8 cellular contexts compared by ENCODE assay signal in genomic region chr9:37485389-37486255, GRCh38. TPM values are rescaled to one million over a fixed set of nuclear protein-coding genes. Genes with fewer than 3 reads are reported as not detected.
DNase-seq lines count a peak whose midpoint lies in the region; TF ChIP-seq lines count a peak whose summit lies in the region.

Gene POLR1E (plus strand): TSS chr9:37485948. CDS start chr9:37486048, 100 bp downstream.

- TF ChIP-seq CTCF in GM20000 (IDR thresholded peaks at IDR 0.05; ENCODE audit: extremely low read depth, missing control alignments): no peak

- DNase-seq in COLO668 (lab: John Stamatoyannopoulos, UW; ENCODE audit: unreplicated experiment): peak; percentile 96
- peak; percentile 98 for DNase-seq in GM20000 (ENCODE audit: low spot score)
- peak; percentile 94 for DNase-seq in HT-29 (ENCODE audit: low spot score)
- DNase-seq in NK-92 treated with Interleukin-12 subunit alpha and Interleukin-12 subunit beta, amount 100 ng/mL, for 24 hours (lab: John Stamatoyannopoulos, UW): peak; percentile 96
- DNase-seq in activated CD8-positive, alpha-beta memory T cell treated with anti-CD3 and anti-CD28 coated beads for 24 hours: peak; percentile 99
- DNase-seq in effector CD8-positive, alpha-beta T cell (lab: John Stamatoyannopoulos, UW): peak; percentile 93
- peak; percentile 94 for DNase-seq in medulla oblongata (ENCODE audit: extremely low spot score)
- DNase-seq in stimulated activated CD4-positive, alpha-beta T cell treated with anti-CD3 and anti-CD28 coated beads, TNF-alpha, amount 100 ng/mL, for 48 hours (ENCODE audit: low read depth in 3 of 3): peak; percentile 92 to 96 (median 94)

RNA-seq across cellular contexts. Expression of gene POLR1E, which starts in this region (rescaled TPM):
- 17.7 and 21.8 TPM in 2 replicates for total RNA-seq in HT-29 (2014; rRNA removed; shearing (Covaris generic))

Comparison
In these comparisons a context has a peak if more than half of its experiments do, and no peak if none do; other contexts are left out.
1. Peak in every context shown above with its lines: DNase-seq.